In the genomic region with DNA sequence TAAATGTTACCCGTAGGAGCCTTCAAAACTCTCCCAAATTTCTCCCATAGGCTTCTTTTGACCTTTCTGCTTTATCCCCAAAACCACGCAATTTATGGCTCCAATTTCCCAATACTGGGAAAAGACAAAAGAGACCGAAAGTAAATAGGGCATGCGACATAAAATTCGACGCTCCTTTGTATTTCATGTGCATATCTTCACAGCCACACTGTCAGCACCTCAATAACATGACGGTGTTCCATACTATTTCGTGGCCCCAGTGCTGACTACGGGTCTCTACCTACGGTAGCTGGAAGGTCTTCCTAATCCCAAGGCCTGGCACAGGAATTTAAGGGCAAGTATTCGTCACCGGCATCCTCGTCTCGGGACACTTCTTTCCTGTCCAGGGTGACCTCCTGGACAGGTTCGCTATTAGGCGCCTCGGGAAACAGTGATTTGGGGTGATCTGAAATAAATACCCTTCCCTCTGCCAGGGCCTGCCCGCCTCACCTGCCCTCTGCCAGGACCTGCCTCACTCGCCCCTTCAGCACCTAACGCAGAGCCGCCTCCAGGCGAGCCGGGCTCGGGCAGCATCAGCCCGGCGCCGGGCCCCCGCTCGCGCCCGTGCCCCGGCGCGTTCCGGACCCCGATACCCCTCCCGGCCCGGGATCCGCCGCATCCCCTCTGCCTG, we compare ENCODE assay signal across 8 cellular contexts. TPM values are rescaled to one million over a fixed set of nuclear protein-coding genes. Genes with fewer than 3 reads are reported as not detected.
A peak's percentile ranks its signal among the peaks of the same experiment; 100 is the strongest.
DNase-seq lines count a peak whose midpoint lies in the region; ATAC-seq, FAIRE-seq and TF ChIP-seq lines count a peak whose summit lies in the region.

No MANE protein-coding gene starts in this region.

- H3K36me3 ChIP-seq in BJ (ENCODE audit: control insufficient read depth, insufficient read depth, low read length): no peaks in the 10 kb centered on the region
- H3K36me3 ChIP-seq in OCI-LY3 (replicated peaks; ENCODE audit: low read depth, low read length): no peaks in the 10 kb centered on the region
- H3K36me3 ChIP-seq in stomach: no peaks in the 10 kb centered on the region

- peaks cover 21% of the 10 kb centered on the region for H3K79me2 ChIP-seq in OCI-LY3 (ENCODE audit: low read length)

- no peaks in the 10 kb centered on the region; the same call in 1 of the 2 replicates for H4K20me1 ChIP-seq in OCI-LY3 (ENCODE audit: insufficient read depth, low read length)

- H3K9me3 ChIP-seq in OCI-LY3 (ENCODE audit: insufficient read depth, low read length) (no peaks in the 10 kb centered on the region), stomach (no peaks in the 10 kb centered on the region)

- POLR2A ChIA-PET in BJ (lab: Charles Lee): no interaction called here

- ATAC-seq in HG03432 (IDR thresholded peaks at IDR 0.05; ENCODE audit: unreplicated experiment): peak; percentile 73

- H3K27me3 ChIP-seq in BJ (ENCODE audit: control insufficient read depth, insufficient read depth, low read length) (no peaks in the 10 kb centered on the region), OCI-LY3 (ENCODE audit: low read depth, low read length) (peaks cover 15% of the 10 kb centered on the region), stomach (no peaks in the 10 kb centered on the region)

- H3K4me3 Mint-ChIP-seq in neural crest cell: peak overlapping the region; percentile 83

- CTCF ChIA-PET in BJ (lab: Yijun Ruan, JAX): interaction anchor here (0.8 to 3.7 kb wide), 3 partner anchors 8 to 62 kb away, joined by 3 to 23 read pairs (median 8); no protein-coding TSS in a partner anchor

- peak overlapping the region; percentile 81 for H3K9ac ChIP-seq in OCI-LY3 (ENCODE audit: low read length)

- intact Hi-C loops in stomach (cut with DNase I; ENCODE audit: low total_unique reads): no loop called here

- TF ChIP-seq CTCF in BJ (IDR thresholded peaks at IDR 0.05; ENCODE audit: insufficient read depth, low read depth, low read length) (no peak), OCI-LY3 (IDR thresholded peaks at IDR 0.05; ENCODE audit: low read depth, low read length) (no peak), fibroblast of mammary gland (conservative IDR thresholded peaks at IDR 0.05; ENCODE audit: control insufficient read depth, insufficient read depth, low read depth, low read length) (no peak), neural crest cell (conservative IDR thresholded peaks at IDR 0.05) (no peak), stomach (IDR thresholded peaks at IDR 0.05) (no peak)

- H3K9me3 Mint-ChIP-seq in neural crest cell: no peaks in the 10 kb centered on the region

- DNase-seq in BJ (ENCODE audit: low read depth): no peak
- DNase-seq in GM19239 (ENCODE audit: insufficient read length, low spot score): peak; percentile 69
- DNase-seq in activated T-helper 1 cell treated with Interleukin-2 at 50 U/mL for 16 hours (ENCODE audit: low read depth): peak; percentile 56
- DNase-seq in fibroblast of mammary gland (ENCODE audit: low read depth): no peak
- DNase-seq in neural crest cell (ENCODE audit: low read depth, low spot score): peak; percentile 45
- peak; percentile 71 for DNase-seq in stomach

- H3K4me1 ChIP-seq in OCI-LY3 (ENCODE audit: low read length) (peaks cover 7% of the 10 kb centered on the region; the same call in 1 of the 2 replicates), stomach (peaks cover 15 to 30% (median 22%) of the 10 kb centered on the region in 4 donors)

- 3 to 7% (median 5%) methylated on average over 20 to 40 of the region's 40 CpGs for WGBS in stomach, 5 donors

- H3K36me3 Mint-ChIP-seq in neural crest cell (ENCODE audit: low read depth): no peaks in the 10 kb centered on the region

- H2AFZ ChIP-seq in OCI-LY3 (ENCODE audit: low read depth, low read length): peak overlapping the region; percentile 84; the same call in 1 of the 2 replicates

- H3K4me3 ChIP-seq in BJ (ENCODE audit: low read depth, low read length) (peak overlapping the region; percentile 55), OCI-LY3 (ENCODE audit: low read length) (peak overlapping the region; percentile 84), fibroblast of mammary gland (ENCODE audit: control insufficient read depth, low read depth, low read length) (peak overlapping the region; percentile 67), stomach (peak overlapping the region; percentile 82 to 96 (median 90))

- H3K27me3 Mint-ChIP-seq in neural crest cell (ENCODE audit: low read depth): peaks cover 31% of the 10 kb centered on the region

- peak overlapping the region; percentile 16 for H3K27ac Mint-ChIP-seq in neural crest cell (ENCODE audit: unreplicated experiment)

- TF ChIP-seq POLR2A in stomach (IDR thresholded peaks at IDR 0.05): no peak

- H3K4me1 Mint-ChIP-seq in neural crest cell: peaks cover 21% of the 10 kb centered on the region

- FAIRE-seq in GM19239 (lab: Jason Lieb, UNC): peak; percentile 72

- H3K4me2 ChIP-seq in OCI-LY3 (ENCODE audit: low read length): peak overlapping the region; percentile 84

- TF ChIP-seq EP300 in stomach (IDR thresholded peaks at IDR 0.05): no peak

- H3K27ac ChIP-seq in OCI-LY3 (ENCODE audit: low read length): peak overlapping the region; percentile 47; the same call in 1 of the 2 replicates
- H3K27ac ChIP-seq in stomach: peak overlapping the region; percentile 84 to 99 (median 89)

RNA-seq across cellular contexts. Expression of a gene that starts 0.7 kb away (rescaled TPM):
- polyA plus RNA-seq in BJ (2011; rRNA removed) (7.7 and 9.2 TPM in 2 replicates), stomach (10 to 100 TPM; 23.1 to 69.5 (median 44.4) TPM)
- polyA minus RNA-seq in BJ (2011; rRNA and poly(A)+ RNA removed): 7.2 and 7.5 TPM in 2 replicates
- total RNA-seq in neural crest cell (28.9 and 29.5 TPM in 2 replicates), stomach (10 to 100 TPM; 10.5 to 70.0 (median 16.5) TPM)

Comparison
In these comparisons a context has a peak if more than half of its experiments do, and no peak if none do; other contexts are left out.
1. DNase-seq: peak in GM19239 (single experiment), activated T-helper 1 cell treated with Interleukin-2 at 50 U/mL for 16 hours (single experiment), neural crest cell (single experiment) and stomach (single experiment); none in BJ (single experiment) and fibroblast of mammary gland (single experiment).
2. Peak in every context shown above with its lines, with median percentiles within 50 percentile points of each other: H3K4me3 ChIP-seq.